In the genomic region with DNA sequence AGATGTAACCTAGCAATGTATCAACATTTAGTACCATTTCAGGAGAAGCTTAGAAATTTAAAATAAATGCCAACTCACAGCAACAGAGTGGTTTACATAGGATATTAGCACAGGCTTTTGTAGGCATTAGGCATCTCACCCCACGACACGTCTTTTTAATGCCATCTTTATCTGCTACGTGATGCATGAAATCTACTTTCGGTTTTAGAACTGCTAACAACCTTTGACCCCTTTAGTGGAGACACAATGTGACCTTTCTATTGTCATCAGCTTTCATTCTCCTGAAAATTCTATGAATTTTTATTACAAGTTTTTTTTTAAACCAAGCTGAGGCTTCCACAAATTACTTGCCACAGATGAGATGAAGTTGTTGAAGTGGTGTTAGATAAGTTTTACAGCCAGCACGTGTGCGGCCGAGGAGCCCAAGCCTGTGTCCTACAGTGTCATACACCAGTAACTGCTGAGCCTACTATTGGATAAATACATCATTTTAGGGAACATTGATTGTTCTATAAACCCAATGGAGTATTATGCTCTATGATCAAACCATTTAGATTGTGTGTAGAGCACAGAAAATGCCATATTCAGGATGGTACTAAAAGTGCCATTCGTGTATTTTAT, we compare ENCODE assay signal across 25 cellular contexts.
"Had no signal": no experiment of that assay in that cellular context is flagged by ENCODE, and none has a peak within 500 bp of the region (broad histone marks: within the 10 kb centered on the region; RNA-seq: fewer than 3 reads in every experiment).

No MANE protein-coding gene starts in this region.

- H3K27ac ChIP-seq: ascending aorta, body of pancreas, SK-N-MC, VCaP had no signal

- H3K4me1 ChIP-seq: ascending aorta, body of pancreas had no signal

- H3K27me3 ChIP-seq: ascending aorta, body of pancreas had no signal

- H3K9me3 ChIP-seq: ascending aorta, body of pancreas had no signal

- ATAC-seq: activated naive CD4-positive, alpha-beta T cell treated with anti-CD3 and anti-CD28 coated beads, Interleukin-2, amount 50 U/mL, for 72 hours; activated naive CD8-positive, alpha-beta T cell treated with anti-CD3 and anti-CD28 coated beads, Interleukin-2, amount 50 U/mL, for 24 hours; activated T-cell treated with anti-CD3 and anti-CD28 coated beads, Interleukin-2, amount 50 U/mL, for 4 hours; body of pancreas; PC-3; T-cell had no signal

- DNase-seq: activated CD4-positive, alpha-beta memory T cell treated with anti-CD3 and anti-CD28 coated beads for 36 hours; activated CD4-positive, alpha-beta T cell treated with anti-CD3 and anti-CD28 coated beads, Interleukin-2, amount 10 ng/mL, durations not matched to agents 7 days and 5 days; activated CD4-positive, CD25-positive, alpha-beta regulatory T cell; activated CD8-positive, alpha-beta memory T cell treated with anti-CD3 and anti-CD28 coated beads for 24 hours; activated effector memory CD4-positive, alpha-beta T cell treated with anti-CD3 and anti-CD28 coated beads, Interleukin-2, amount 50 U/mL, for 16 hours; activated naive CD4-positive, alpha-beta T cell treated with Interleukin-2 at 50 U/mL for 16 hours; activated naive CD8-positive, alpha-beta T cell treated with anti-CD3 and anti-CD28 coated beads, Interleukin-2, amount 50 U/mL, for 24 hours; activated T-cell treated with anti-CD3 and anti-CD28 coated beads, Interleukin-2, amount 50 U/mL, for 4 hours; amniotic stem cell; body of pancreas; Kasumi-1; NCI-H1105 treated with DMSO at 0.1 percent for 48 hours; NCI-H1436 treated with DMSO at 0.1 percent for 48 hours; NCI-H187; NCI-H2081; NCI-H510A treated with DMSO at 0.1 percent for 48 hours; PC-3; SIG-M5; T-cell had no signal

- FAIRE-seq: bronchial epithelial cell, RCC 7860 had no signal

- H3K4me3 ChIP-seq: ascending aorta, body of pancreas, SK-N-MC had no signal
